In the genomic region with DNA sequence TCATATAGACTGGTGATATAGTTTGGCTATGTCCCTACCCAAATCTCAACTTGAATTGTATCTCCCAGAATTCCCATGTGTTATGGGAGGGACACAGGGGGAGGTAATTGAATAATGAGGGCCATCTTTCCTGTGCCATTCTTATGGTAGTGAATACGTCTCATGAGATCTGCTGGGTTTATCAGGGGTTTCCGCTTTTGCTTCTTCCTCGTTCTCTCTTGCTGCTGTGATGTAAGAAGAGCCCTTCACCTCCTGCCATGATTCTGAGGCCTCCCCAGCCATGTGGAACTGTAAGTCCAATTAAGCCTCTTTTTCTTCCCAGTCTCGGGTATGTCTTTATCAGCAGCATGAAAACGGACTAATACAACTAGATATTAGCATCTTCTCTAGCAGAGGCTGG, we compare ENCODE assay signal across 2 cellular contexts. TPM values are rescaled to one million over a fixed set of nuclear protein-coding genes. Genes with fewer than 3 reads are reported as not detected.
"Had no signal": no experiment of that assay in that cellular context is flagged by ENCODE, and none has a peak within 500 bp of the region (broad histone marks: within the 10 kb centered on the region; RNA-seq: fewer than 3 reads in every experiment).

No MANE protein-coding gene starts in this region.

RNA-seq across cellular contexts. Expression of a gene that starts 21.3 kb away (rescaled TPM):
- total RNA-seq: GM23248, HFFc6 had no signal
